9 cellular contexts compared by ENCODE assay signal in the genomic region with DNA sequence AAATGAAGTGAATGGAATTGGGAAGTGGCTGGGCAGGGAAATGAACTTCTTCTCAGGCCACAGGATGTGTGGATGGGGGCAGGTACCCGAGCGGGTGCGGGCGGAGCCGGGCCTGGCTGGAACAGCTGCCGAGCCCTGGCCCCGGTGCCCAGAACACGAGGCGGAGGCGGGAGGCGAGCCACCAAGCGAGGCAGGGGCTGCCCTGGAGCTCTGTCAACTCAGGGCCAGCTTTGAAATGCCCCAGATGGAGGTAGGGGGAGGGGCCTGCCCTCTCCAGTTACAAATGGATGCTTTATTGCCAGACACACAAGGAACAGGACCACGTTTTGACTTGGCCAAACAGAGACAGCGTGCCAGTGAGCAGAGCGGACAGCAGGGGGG.
DNase-seq lines count a peak whose midpoint lies in the region; ATAC-seq, FAIRE-seq and TF ChIP-seq lines count a peak whose summit lies in the region.
"Had no signal": no experiment of that assay in that cellular context is flagged by ENCODE, and none has a peak within 500 bp of the region (broad histone marks: within the 10 kb centered on the region; RNA-seq: fewer than 3 reads in every experiment).

No MANE protein-coding gene starts in this region.

- no peaks in the 10 kb centered on the region for H3K9me3 Mint-ChIP-seq in astrocyte (ENCODE audit: unreplicated experiment)

- H2AK9ac ChIP-seq in IMR-90 (replicated peaks; ENCODE audit: low read depth, low read length, poor library complexity): peak overlapping the region; percentile 20

- H4K91ac ChIP-seq in IMR-90 (ENCODE audit: insufficient read depth, low read depth, low read length): peak overlapping the region; percentile 38; the same call in 1 of the 2 replicates

- no peak overlapping the region for H3K56ac ChIP-seq in IMR-90 (ENCODE audit: extremely low read depth, insufficient read depth, low read length)

- H3K4me3 ChIP-seq in IMR-90 (ENCODE audit: insufficient read depth, low read depth, low read length) (no peak overlapping the region), astrocyte (ENCODE audit: insufficient read depth, low read depth, low read length) (no peak overlapping the region), left lung (peak overlapping the region in 1 of 2 donors; percentile 12)

- peaks cover 3% of the 10 kb centered on the region for H3K9me1 ChIP-seq in IMR-90 (ENCODE audit: insufficient read depth, low read length)

- peak overlapping the region; percentile 30 for H3K27ac Mint-ChIP-seq in astrocyte (ENCODE audit: unreplicated experiment)

- intact Hi-C loops in IMR-90 (cut with micrococcal nuclease) (no loop called here), left lung (cut with DNase I) (no loop called here)

- H3K27me3 ChIP-seq in IMR-90 (ENCODE audit: control insufficient read depth, insufficient read depth, low read length) (no peaks in the 10 kb centered on the region), astrocyte (ENCODE audit: insufficient read depth, low read length) (no peaks in the 10 kb centered on the region), left lung (no peaks in the 10 kb centered on the region)

- H3K36me3 ChIP-seq in IMR-90 (ENCODE audit: control insufficient read depth, insufficient read depth, low read length): peaks cover 3% of the 10 kb centered on the region; the same call in 1 of the 2 replicates
- no peaks in the 10 kb centered on the region for H3K36me3 ChIP-seq in astrocyte (ENCODE audit: insufficient read depth, low read length)
- peaks cover 0 to 28% of the 10 kb centered on the region in 2 donors for H3K36me3 ChIP-seq in left lung

- no peak for TF ChIP-seq RAD21 in IMR-90 (IDR thresholded peaks at IDR 0.05; ENCODE audit: low read length)

- BruUV-seq in IMR-90 (replicated peaks; lab: Mats Ljungman, UMichigan): no TSS peak

- H3K36me3 Mint-ChIP-seq in astrocyte (ENCODE audit: low read depth, unreplicated experiment): peaks cover 3% of the 10 kb centered on the region

- H3K4me3 Mint-ChIP-seq in astrocyte (ENCODE audit: unreplicated experiment): no peak overlapping the region

- peak overlapping the region; percentile 38; the same call in 1 of the 2 replicates for H3K4ac ChIP-seq in IMR-90 (ENCODE audit: low read depth, low read length)

- H2AFZ ChIP-seq in IMR-90 (replicated peaks; ENCODE audit: low read length, poor library complexity) (peak overlapping the region; percentile 24), astrocyte (ENCODE audit: low read depth, low read length) (no peak overlapping the region)

- no peaks in the 10 kb centered on the region for H4K20me1 ChIP-seq in IMR-90 (ENCODE audit: insufficient read depth, low read length)
- H4K20me1 ChIP-seq in astrocyte (ENCODE audit: insufficient read depth, low read length): no peaks in the 10 kb centered on the region

- CTCF ChIA-PET in IMR-90 (lab: Yijun Ruan, JAX): no interaction called here

- dilution Hi-C loops in IMR-90 (cut with HindIII; ENCODE audit: low sequenced_read_pairs, unreplicated experiment): no loop called here

- H3K23ac ChIP-seq in IMR-90 (ENCODE audit: low read depth, low read length): no peak overlapping the region

- peak overlapping the region; percentile 37 for H3K18ac ChIP-seq in IMR-90 (ENCODE audit: low read depth, low read length)

- TF ChIP-seq CTCF in IMR-90 (conservative IDR thresholded peaks at IDR 0.05; ENCODE audit: low read depth, low read length): no peak
- no peak for TF ChIP-seq CTCF in astrocyte (IDR thresholded peaks at IDR 0.05; ENCODE audit: insufficient read depth, low read depth, low read length)
- TF ChIP-seq CTCF in left lung (IDR thresholded peaks at IDR 0.05): no peak

- H2BK5ac ChIP-seq in IMR-90 (ENCODE audit: low read depth, low read length, poor library complexity, severe bottlenecking): peak overlapping the region; percentile 2

- H3K27me3 Mint-ChIP-seq in astrocyte (ENCODE audit: low read depth, unreplicated experiment): no peaks in the 10 kb centered on the region

- H3K27ac ChIP-seq in IMR-90 (ENCODE audit: insufficient read depth, low read length) (peak overlapping the region; percentile 39; the same call in 1 of the 2 replicates), astrocyte (ENCODE audit: low read depth, low read length) (no peak overlapping the region), left lung (peak overlapping the region; percentile 56 to 80)

- H2BK20ac ChIP-seq in IMR-90 (ENCODE audit: low read depth, low read length): no peak overlapping the region

- peak overlapping the region; percentile 54; the same call in 1 of the 2 replicates for H2AK5ac ChIP-seq in IMR-90 (ENCODE audit: low read depth, low read length)

- no peak for DNase-seq in IMR-90
- no peak for DNase-seq in astrocyte (ENCODE audit: low read depth)
- peak in 1 of 2 donors; percentile 87 for DNase-seq in left lung
- peak; percentile 79 for DNase-seq in superior temporal gyrus (ENCODE audit: extremely low spot score)
- DNase-seq in stimulated activated CD4-positive, alpha-beta T cell treated with anti-CD3 and anti-CD28 coated beads, Interleukin-4, amount 100 ng/mL, for 24 hours: no peak
- no peak for DNase-seq in activated CD4-positive, alpha-beta T cell treated with anti-CD3 and anti-CD28 coated beads, Interleukin-2, amount 50 U/mL, for 1 hour
- no peak for DNase-seq in activated gamma-delta T cell (lab: John Stamatoyannopoulos, UW)
- DNase-seq: NCI-H1436 had no signal

- peaks cover 3 to 9% of the 10 kb centered on the region in 2 experiments; a peak in 2 of 4 replicates for H3K79me1 ChIP-seq in IMR-90 (ENCODE audit: low read depth in 1 of 2, low read length in 2 of 2)

- ATAC-seq in IMR-90 (ENCODE audit: low read depth): no peak; the same call in 1 of the 2 replicates
- ATAC-seq in left lung: peak; percentile 38

- POLR2A ChIA-PET in IMR-90 (lab: Charles Lee; ENCODE audit: unreplicated experiment): no interaction called here

- peaks cover 10% of the 10 kb centered on the region for H3K4me1 Mint-ChIP-seq in astrocyte (ENCODE audit: low read depth, unreplicated experiment)

- no peak overlapping the region for H2BK15ac ChIP-seq in IMR-90 (ENCODE audit: low read depth, low read length)

- H3K14ac ChIP-seq in IMR-90 (replicated peaks; ENCODE audit: low read depth, low read length): no peak overlapping the region; the same call in 1 of the 2 replicates

- H3K9ac ChIP-seq in IMR-90 (ENCODE audit: low read depth, low read length): no peak overlapping the region
- H3K9ac ChIP-seq in astrocyte (ENCODE audit: low read length): no peak overlapping the region

- peak overlapping the region; percentile 74 for H4K5ac ChIP-seq in IMR-90 (ENCODE audit: low read depth, low read length)

- peak overlapping the region; percentile 44; the same call in 1 of the 2 replicates for H2BK120ac ChIP-seq in IMR-90 (ENCODE audit: low read depth, low read length)

- H3K4me2 ChIP-seq in IMR-90 (ENCODE audit: low read depth, low read length) (no peak overlapping the region), astrocyte (ENCODE audit: low read length) (no peak overlapping the region)

- H4K8ac ChIP-seq in IMR-90 (ENCODE audit: low read depth in 2 of 2, low read length in 2 of 2): peak overlapping the region in 1 of 2 experiments; percentile 58; a peak in 2 of 4 replicates

- 74% methylated on average over 7 of the region's 15 CpGs; no CpG with 5 or more reads in 1 of the 2 experiments for WGBS in IMR-90 (ENCODE audit: extremely low coverage in 2 of 2, insufficient read length in 1 of 2), 2 experiments

- FAIRE-seq in astrocyte (lab: Jason Lieb, UNC): no peak
- FAIRE-seq: bronchial epithelial cell had no signal

- H3K4me1 ChIP-seq in IMR-90 (ENCODE audit: control insufficient read depth, insufficient read depth, low read length) (peaks cover 22% of the 10 kb centered on the region), astrocyte (ENCODE audit: insufficient read depth, low read length) (peaks cover 20% of the 10 kb centered on the region), left lung (peaks cover 0 to 21% of the 10 kb centered on the region in 2 donors)

- H3K79me2 ChIP-seq in astrocyte (ENCODE audit: insufficient read depth, low read length): no peaks in the 10 kb centered on the region

- in situ Hi-C loops in IMR-90 (cut with MboI; ENCODE audit: low sequenced_read_pairs): loop anchor here (25.0 kb wide), 1 partner anchor 791 kb away; no protein-coding TSS in a partner anchor

- H3K9me3 ChIP-seq in IMR-90 (ENCODE audit: control insufficient read depth, insufficient read depth, low read length) (no peaks in the 10 kb centered on the region), astrocyte (ENCODE audit: insufficient read depth, low read depth, low read length) (no peaks in the 10 kb centered on the region), left lung (no peaks in the 10 kb centered on the region)

- TF ChIP-seq POLR2A in IMR-90 (IDR thresholded peaks at IDR 0.05; ENCODE audit: low read depth, low read length): no peak

TF ChIP-seq in IMR-90, 13 proteins besides CTCF, POLR2A, EP300 and RAD21 (continues in another document):
- TF ChIP-seq, protein P1, sequence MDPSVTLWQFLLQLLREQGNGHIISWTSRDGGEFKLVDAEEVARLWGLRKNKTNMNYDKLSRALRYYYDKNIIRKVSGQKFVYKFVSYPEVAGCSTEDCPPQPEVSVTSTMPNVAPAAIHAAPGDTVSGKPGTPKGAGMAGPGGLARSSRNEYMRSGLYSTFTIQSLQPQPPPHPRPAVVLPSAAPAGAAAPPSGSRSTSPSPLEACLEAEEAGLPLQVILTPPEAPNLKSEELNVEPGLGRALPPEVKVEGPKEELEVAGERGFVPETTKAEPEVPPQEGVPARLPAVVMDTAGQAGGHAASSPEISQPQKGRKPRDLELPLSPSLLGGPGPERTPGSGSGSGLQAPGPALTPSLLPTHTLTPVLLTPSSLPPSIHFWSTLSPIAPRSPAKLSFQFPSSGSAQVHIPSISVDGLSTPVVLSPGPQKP (IDR thresholded peaks at IDR 0.05; ENCODE audit: borderline replicate concordance, low read depth, low read length): no peak
- no peak for TF ChIP-seq BHLHE40 (IDR thresholded peaks at IDR 0.05; ENCODE audit: low read depth, low read length)
- TF ChIP-seq CHD1 (IDR thresholded peaks at IDR 0.05; ENCODE audit: low read depth, low read length): no peak
- no peak for TF ChIP-seq RFX5 (IDR thresholded peaks at IDR 0.05; ENCODE audit: low read depth, low read length)
- no peak for TF ChIP-seq NFE2L2 (IDR thresholded peaks at IDR 0.05; ENCODE audit: low read depth, low read length)
- no peak for TF ChIP-seq CEBPB (IDR thresholded peaks at IDR 0.05; ENCODE audit: low read depth, low read length)
- no peak for TF ChIP-seq SMC3 (IDR thresholded peaks at IDR 0.05; ENCODE audit: low read depth, low read length)
- no peak for TF ChIP-seq FOS (IDR thresholded peaks at IDR 0.05; ENCODE audit: low read depth, low read length)
- no peak for TF ChIP-seq RCOR1 (IDR thresholded peaks at IDR 0.05; ENCODE audit: insufficient replicate concordance, low read length)
- no peak for TF ChIP-seq MAFK (IDR thresholded peaks at IDR 0.05; ENCODE audit: low read depth, low read length)
- no peak for TF ChIP-seq MXI1 (IDR thresholded peaks at IDR 0.05; ENCODE audit: borderline replicate concordance, low read depth, low read length)
